ENCODE assay signal across 8 cellular contexts in the genomic region with DNA sequence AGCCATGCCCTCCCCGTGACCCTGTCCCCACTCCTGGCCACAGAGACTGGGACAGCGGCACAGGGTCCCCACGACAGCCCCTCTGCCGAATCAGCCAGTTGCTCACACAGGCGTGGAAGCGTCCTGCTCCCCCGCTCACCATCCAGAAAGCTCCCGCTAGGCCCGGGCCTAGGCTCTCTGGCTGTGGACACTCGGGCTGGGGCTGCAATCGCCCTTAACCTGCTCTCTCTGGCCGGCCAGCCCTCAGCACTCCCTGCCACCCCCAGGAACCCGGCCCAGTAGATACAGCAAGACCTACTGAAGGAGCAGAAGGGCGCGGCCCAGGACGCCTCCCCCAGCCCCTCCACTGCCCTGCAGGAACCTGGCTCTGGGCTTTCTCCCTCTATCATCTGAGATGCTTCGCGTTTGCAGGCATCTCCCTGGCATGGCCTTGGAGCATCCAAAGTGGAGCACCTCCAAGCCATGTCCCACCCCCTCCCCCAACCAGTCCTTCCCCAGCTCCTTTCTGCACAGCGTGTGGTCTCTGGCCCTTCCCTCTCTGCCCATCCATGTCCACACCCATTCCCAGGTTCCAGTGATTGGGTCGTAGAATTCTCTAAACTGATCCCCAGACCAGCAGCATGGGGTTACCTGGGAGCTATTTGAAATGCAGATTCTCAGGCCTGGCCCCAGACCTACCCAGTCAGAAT.
DNase-seq lines count a peak whose midpoint lies in the region; ATAC-seq, FAIRE-seq and TF ChIP-seq lines count a peak whose summit lies in the region.

No MANE protein-coding gene starts in this region.

- no peaks in the 10 kb centered on the region for H3K36me3 ChIP-seq in CD8-positive, alpha-beta T cell (ENCODE audit: insufficient read depth, low read length)
- H3K36me3 ChIP-seq in RWPE2 (ENCODE audit: low read depth) (no peaks in the 10 kb centered on the region), pancreas (peaks cover 0 to 4% (median 0%) of the 10 kb centered on the region in 3 donors)

- H3K27ac ChIP-seq in CD8-positive, alpha-beta T cell (ENCODE audit: low read depth, low read length), result no peak overlapping the region
- H3K27ac ChIP-seq in RWPE2 (ENCODE audit: poor library complexity, severe bottlenecking), result no peak overlapping the region
- H3K27ac ChIP-seq in pancreas, result no peak overlapping the region

- H3K4me3 ChIP-seq in CD8-positive, alpha-beta T cell (ENCODE audit: low read depth, low read length), result no peak overlapping the region
- H3K4me3 ChIP-seq in RWPE2 (ENCODE audit: severe bottlenecking) (peak overlapping the region; percentile 26), pancreas (peak overlapping the region in 1 of 4 donors; percentile 44)

- DNase-seq in CD8-positive, alpha-beta T cell, result no peak
- peak; percentile 59 for DNase-seq in RWPE2 (ENCODE audit: low spot score)
- DNase-seq in glutamatergic neuron, result no peak
- peak in 2 of 6 donors; percentile 58 to 72 for DNase-seq in pancreas
- no peak for DNase-seq in activated naive CD4-positive, alpha-beta T cell treated with Interleukin-2 at 50 U/mL for 16 hours
- no peak for DNase-seq in GM13976 (ENCODE audit: low spot score)
- no peak for DNase-seq in putamen (ENCODE audit: low spot score)
- no peak for DNase-seq in SIG-M5 (lab: John Stamatoyannopoulos, UW)

- H3K9me3 Mint-ChIP-seq in CD8-positive, alpha-beta T cell, result no peaks in the 10 kb centered on the region
- no peaks in the 10 kb centered on the region for H3K9me3 Mint-ChIP-seq in glutamatergic neuron (ENCODE audit: unreplicated experiment)

- CTCF ChIA-PET in CD8-positive, alpha-beta T cell (lab: Charles Lee), result interaction anchor here (0.8 to 8.5 kb wide), 23 partner anchors 9 to 198 kb away, joined by 3 to 187 read pairs (median 5); no protein-coding TSS in a partner anchor

- no peaks in the 10 kb centered on the region for H3K9me3 ChIP-seq in CD8-positive, alpha-beta T cell (ENCODE audit: low read length)
- H3K9me3 ChIP-seq in RWPE2 (ENCODE audit: severe bottlenecking) (no peaks in the 10 kb centered on the region), pancreas (no peaks in the 10 kb centered on the region)

- WGBS in pancreas, 2 donors, result 43 to 46% methylated on average over 18 to 20 of the region's 20 CpGs

- no peaks in the 10 kb centered on the region for H3K27me3 ChIP-seq in CD8-positive, alpha-beta T cell (ENCODE audit: insufficient read depth, low read length)
- H3K27me3 ChIP-seq in RWPE2 (ENCODE audit: insufficient read depth, poor library complexity, severe bottlenecking) (no peaks in the 10 kb centered on the region), pancreas (no peaks in the 10 kb centered on the region)

- in situ Hi-C loops in GM13976 (cut with MboI; ENCODE audit: low sequenced_read_pairs, unreplicated experiment), result loop anchor here (10.0 to 25.0 kb wide), 2 partner anchors 55 to 188 kb away; no protein-coding TSS in a partner anchor

- peaks cover 20% of the 10 kb centered on the region for H3K4me1 Mint-ChIP-seq in CD8-positive, alpha-beta T cell (ENCODE audit: low read depth)
- H3K4me1 Mint-ChIP-seq in glutamatergic neuron (ENCODE audit: low read depth, unreplicated experiment), result peaks cover 10% of the 10 kb centered on the region

- H3K4me3 Mint-ChIP-seq in CD8-positive, alpha-beta T cell, result peak overlapping the region; percentile 29
- peak overlapping the region; percentile 70 for H3K4me3 Mint-ChIP-seq in glutamatergic neuron (ENCODE audit: unreplicated experiment)

- TF ChIP-seq CTCF in CD8-positive, alpha-beta T cell (IDR thresholded peaks at IDR 0.05), result no peak
- no peak for TF ChIP-seq CTCF in RWPE2 (IDR thresholded peaks at IDR 0.05; ENCODE audit: poor library complexity, severe bottlenecking)
- TF ChIP-seq CTCF in glutamatergic neuron (IDR thresholded peaks at IDR 0.05; ENCODE audit: partially characterized antibody, unreplicated experiment), result no peak
- no peak for TF ChIP-seq CTCF in pancreas (IDR thresholded peaks at IDR 0.05)
- TF ChIP-seq CTCF in GM13976 (IDR thresholded peaks at IDR 0.05; ENCODE audit: borderline replicate concordance, control extremely low read depth, extremely low read depth, insufficient read depth, missing control alignments), result no peak

- POLR2A ChIA-PET in CD8-positive, alpha-beta T cell (lab: Charles Lee), result interaction anchor here (0.6 kb wide), 1 partner anchor 12 kb away, joined by 3 read pairs; no protein-coding TSS in a partner anchor

- H3K4me1 ChIP-seq in CD8-positive, alpha-beta T cell (ENCODE audit: insufficient read depth, low read length), result peaks cover 13% of the 10 kb centered on the region
- H3K4me1 ChIP-seq in RWPE2 (ENCODE audit: insufficient read depth, poor library complexity, severe bottlenecking), result no peaks in the 10 kb centered on the region
- H3K4me1 ChIP-seq in pancreas, result peaks cover 0 to 4% (median 0%) of the 10 kb centered on the region in 3 donors

- H3K27me3 Mint-ChIP-seq in CD8-positive, alpha-beta T cell (ENCODE audit: low read depth), result peaks cover 2% of the 10 kb centered on the region
- H3K27me3 Mint-ChIP-seq in glutamatergic neuron (ENCODE audit: unreplicated experiment), result peaks cover 4% of the 10 kb centered on the region

- no peak for FAIRE-seq in pancreas (lab: Jason Lieb, UNC)

- no peak for ATAC-seq in CD8-positive, alpha-beta T cell
- ATAC-seq in RWPE2 (ENCODE audit: low read depth) (no peak), pancreas (peak in 3 of 4 donors; percentile 3 to 22 (median 8))

- intact Hi-C loops in CD8-positive, alpha-beta T cell (cut with DNase I, micrococcal nuclease), result no loop called here
- intact Hi-C loops in pancreas (cut with DNase I), result loop anchor here (5.0 to 10.0 kb wide), 4 partner anchors 52 to 275 kb away; no protein-coding TSS in a partner anchor

- no peak overlapping the region for H3K27ac Mint-ChIP-seq in CD8-positive, alpha-beta T cell
- H3K27ac Mint-ChIP-seq in glutamatergic neuron (ENCODE audit: unreplicated experiment), result no peak overlapping the region

- H3K36me3 Mint-ChIP-seq in CD8-positive, alpha-beta T cell, result peaks cover 6% of the 10 kb centered on the region
- no peaks in the 10 kb centered on the region for H3K36me3 Mint-ChIP-seq in glutamatergic neuron (ENCODE audit: unreplicated experiment)

Comparison
In these comparisons a context has a peak if more than half of its experiments do, and no peak if none do; other contexts are left out.
1. ATAC-seq: peak in pancreas (3 of 4); none in CD8-positive, alpha-beta T cell (single experiment) and RWPE2 (single experiment).
2. intact Hi-C loops: an anchor here in pancreas (5.0 to 10.0 kb wide); none called in CD8-positive, alpha-beta T cell.